ENCODE assay signal across 9 cellular contexts in genomic region chr15:61051570-61052031, GRCh38.
DNase-seq lines count a peak whose midpoint lies in the region; ATAC-seq and TF ChIP-seq lines count a peak whose summit lies in the region.
"Had no signal": no experiment of that assay in that cellular context is flagged by ENCODE, and none has a peak within 500 bp of the region (broad histone marks: within the 10 kb centered on the region; RNA-seq: fewer than 3 reads in every experiment).

No MANE protein-coding gene starts in this region.

- H2AFZ ChIP-seq in HCT116 (ENCODE audit: low read depth, low read length, poor library complexity, severe bottlenecking): no peak overlapping the region

- no peaks in the 10 kb centered on the region for H3K9me3 ChIP-seq in HCT116 (ENCODE audit: control insufficient read depth in 1 of 2, insufficient read depth in 1 of 2, low read depth in 1 of 2, low read length in 2 of 2)

- CTCF ChIA-PET in HCT116 (lab: Charles Lee): no interaction called here

- H3K9ac ChIP-seq in HCT116 (ENCODE audit: low read length): no peak overlapping the region

- H3K27ac Mint-ChIP-seq in immature natural killer cell: no peak overlapping the region
- H3K27ac Mint-ChIP-seq: T-helper 1 cell treated with Interleukin-12 subunit alpha and Interleukin-12 subunit beta and Interleukin-4 antibody, amounts not matched to agents 30 μg/mL and 1 μg/mL, for 36 hours had no signal

- TF ChIP-seq CTCF in HCT116 (IDR thresholded peaks at IDR 0.05 in 2 of 3, conservative IDR thresholded peaks at IDR 0.05 in 1 of 3; ENCODE audit: borderline replicate concordance in 1 of 3, insufficient read depth in 1 of 3, low read depth in 2 of 3, low read length in 2 of 3): peak in 2 of 3 experiments; percentile 32 to 41; a peak in 4 of 6 replicates
- TF ChIP-seq CTCF in foreskin keratinocyte (conservative IDR thresholded peaks at IDR 0.05): peak; percentile 71

- no peaks in the 10 kb centered on the region for H3K4me1 Mint-ChIP-seq in immature natural killer cell

- H3K4me3 ChIP-seq in HCT116 (replicated peaks in 1 of 2; ENCODE audit: low read depth in 1 of 2, low read length in 2 of 2): no peak overlapping the region

- no peaks in the 10 kb centered on the region for H3K4me1 ChIP-seq in HCT116 (ENCODE audit: control insufficient read depth in 1 of 2, insufficient read depth in 2 of 2, low read length in 2 of 2)
- H3K4me1 ChIP-seq in foreskin keratinocyte: no peaks in the 10 kb centered on the region

- no peak overlapping the region for H3K4me2 ChIP-seq in HCT116 (ENCODE audit: low read length)

- H3K27me3 ChIP-seq in HCT116 (ENCODE audit: insufficient read depth, low read length): peaks cover 26% of the 10 kb centered on the region; the same call in 1 of the 2 replicates
- H3K27me3 ChIP-seq in foreskin keratinocyte: peaks cover 2% of the 10 kb centered on the region

- H3K27me3 Mint-ChIP-seq in immature natural killer cell (ENCODE audit: low read depth in 3 of 3): peaks cover 2 to 5% (median 2%) of the 10 kb centered on the region in 3 donors

- H3K9me3 Mint-ChIP-seq in immature natural killer cell: no peaks in the 10 kb centered on the region
- H3K9me3 Mint-ChIP-seq: T-helper 1 cell treated with Interleukin-12 subunit alpha and Interleukin-12 subunit beta and Interleukin-4 antibody, amounts not matched to agents 30 μg/mL and 1 μg/mL, for 36 hours had no signal

- intact Hi-C loops in HCT116 (cut with micrococcal nuclease): loop anchor here (5.0 kb wide), 1 partner anchor 464 kb away; no protein-coding TSS in a partner anchor
- intact Hi-C loops in posterior cingulate gyrus (cut with DNase I): loop anchor here (5.0 kb wide), 1 partner anchor 459 kb away; no protein-coding TSS in a partner anchor

- no peak for DNase-seq in HCT116 (ENCODE audit: low read depth, low spot score)
- DNase-seq in SHP77 (lab: John Stamatoyannopoulos, UW): peak; percentile 64 to 70
- peak; percentile 7 to 25 for DNase-seq in foreskin keratinocyte
- DNase-seq in posterior cingulate gyrus: peak in 8 of 10 donors; percentile 28 to 89 (median 55)
- no peak for DNase-seq in activated effector memory CD4-positive, alpha-beta T cell treated with anti-CD3 and anti-CD28 coated beads, Interleukin-2, amount 50 U/mL, for 16 hours
- DNase-seq in immature natural killer cell: no peak
- DNase-seq in DMS153 treated with DMSO at 0.1 percent for 48 hours (lab: John Stamatoyannopoulos, UW; ENCODE audit: unreplicated experiment): no peak

- no peak overlapping the region for H3K27ac ChIP-seq in HCT116 (ENCODE audit: low read depth, low read length)
- H3K27ac ChIP-seq in foreskin keratinocyte: no peak overlapping the region

- no peak overlapping the region for H3K4me3 Mint-ChIP-seq in immature natural killer cell
- H3K4me3 Mint-ChIP-seq: T-helper 1 cell treated with Interleukin-12 subunit alpha and Interleukin-12 subunit beta and Interleukin-4 antibody, amounts not matched to agents 30 μg/mL and 1 μg/mL, for 36 hours had no signal

- RAD21 ChIA-PET in HCT116 (lab: Charles Lee; ENCODE audit: low non-redundant PET in 1 of 2, low total read pairs in 2 of 2, uncharacterized antibody in 2 of 2, unreplicated experiment in 2 of 2): no interaction called here

- H3K9me2 ChIP-seq in HCT116 (ENCODE audit: insufficient read depth): no peaks in the 10 kb centered on the region

- no peak for TF ChIP-seq POLR2A in HCT116 (IDR thresholded peaks at IDR 0.05; ENCODE audit: borderline replicate concordance, extremely low read depth, insufficient read depth, insufficient read length)

- POLR2A ChIA-PET in HCT116 (lab: Charles Lee): no interaction called here

- no peaks in the 10 kb centered on the region for H3K36me3 Mint-ChIP-seq in immature natural killer cell

- H3K36me3 ChIP-seq in HCT116 (ENCODE audit: control insufficient read depth in 1 of 2, insufficient read depth in 2 of 2, low read length in 2 of 2): no peaks in the 10 kb centered on the region

- TF ChIP-seq RAD21 in HCT116 (IDR thresholded peaks at IDR 0.05; ENCODE audit: low read depth): peak; percentile 29; the same call in 1 of the 2 replicates

- no peaks in the 10 kb centered on the region for H3K79me2 ChIP-seq in HCT116 (ENCODE audit: insufficient read depth, low read length)

- ATAC-seq in HCT116: peak; percentile 73
- peak; percentile 74 for ATAC-seq in foreskin keratinocyte
- no peak for ATAC-seq in HG03520 (IDR thresholded peaks at IDR 0.05; ENCODE audit: unreplicated experiment)

- BruUV-seq in HCT116 (replicated peaks; lab: Mats Ljungman, UMichigan): no TSS peak

- H4K20me1 ChIP-seq in HCT116 (ENCODE audit: insufficient read depth): no peaks in the 10 kb centered on the region

TF ChIP-seq in HCT116, 20 proteins besides CTCF, POLR2A, EP300 and RAD21:
- no peak for TF ChIP-seq EZH2phosphoT487 (IDR thresholded peaks at IDR 0.05; ENCODE audit: borderline replicate concordance)
- TF ChIP-seq ZNF274 (IDR thresholded peaks at IDR 0.05; ENCODE audit: low read depth, low read length): no peak
- no peak for TF ChIP-seq YY1 (IDR thresholded peaks at IDR 0.05; ENCODE audit: extremely low read depth, insufficient replicate concordance, low read depth, low read length)
- no peak for TF ChIP-seq POLR2AphosphoS5 (IDR thresholded peaks at IDR 0.05; ENCODE audit: low read depth, low read length)
- TF ChIP-seq FOSL1 (IDR thresholded peaks at IDR 0.05; ENCODE audit: low read depth): no peak
- TF ChIP-seq CBX3 (IDR thresholded peaks at IDR 0.05; ENCODE audit: low read depth): no peak
- TF ChIP-seq EZH2 (IDR thresholded peaks at IDR 0.05): no peak
- no peak for TF ChIP-seq ATF3 (IDR thresholded peaks at IDR 0.05)
- TF ChIP-seq JUND (IDR thresholded peaks at IDR 0.05): no peak
- TF ChIP-seq ELF1 (IDR thresholded peaks at IDR 0.05; ENCODE audit: borderline replicate concordance, low read depth): no peak
- no peak for TF ChIP-seq REST (IDR thresholded peaks at IDR 0.05; ENCODE audit: low read depth)
- TF ChIP-seq SRF (IDR thresholded peaks at IDR 0.05; ENCODE audit: low read depth): no peak
- TF ChIP-seq TCF7L2 (IDR thresholded peaks at IDR 0.05; ENCODE audit: borderline replicate concordance, extremely low read depth, insufficient read depth, insufficient read length): no peak
- no peak for TF ChIP-seq ZFX (IDR thresholded peaks at IDR 0.05)

Comparison
In these comparisons a context has a peak if more than half of its experiments do, and no peak if none do; other contexts are left out.
1. DNase-seq: peak in SHP77 (2 of 2), foreskin keratinocyte (2 of 2) and posterior cingulate gyrus (8 of 10); none in HCT116 (single experiment), activated effector memory CD4-positive, alpha-beta T cell treated with anti-CD3 and anti-CD28 coated beads, Interleukin-2, amount 50 U/mL, for 16 hours (single experiment), immature natural killer cell (0 of 3) and DMS153 treated with DMSO at 0.1 percent for 48 hours (single experiment).